In the genomic region with DNA sequence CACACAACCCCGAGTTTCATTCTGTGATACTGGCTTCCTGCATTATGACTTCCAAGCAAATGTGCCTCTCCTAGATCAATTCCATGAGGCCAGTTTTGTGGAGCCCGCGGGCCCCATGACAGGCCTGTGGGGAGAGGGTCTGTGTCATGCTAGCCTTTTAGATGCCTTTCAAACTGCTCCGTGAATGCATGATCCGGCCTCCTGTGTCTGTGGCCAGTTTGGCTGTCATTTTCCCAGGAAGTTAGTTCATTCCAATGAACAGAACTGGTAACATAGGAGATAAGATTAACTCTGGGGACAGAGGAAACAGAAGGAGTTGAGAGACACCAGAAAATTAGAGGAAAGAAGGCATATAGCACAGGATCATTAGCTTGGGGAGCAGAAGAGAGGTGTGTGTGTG, we compare ENCODE assay signal across 1 cellular context.
TF ChIP-seq lines count a peak whose summit lies in the region.

No MANE protein-coding gene starts in this region.

TF ChIP-seq in IMR-90, 13 proteins besides CTCF, POLR2A, EP300 and RAD21:
- TF ChIP-seq BHLHE40 (IDR thresholded peaks at IDR 0.05; ENCODE audit: low read depth, low read length) (no peak), CHD1 (IDR thresholded peaks at IDR 0.05; ENCODE audit: low read depth, low read length) (no peak), MXI1 (IDR thresholded peaks at IDR 0.05; ENCODE audit: borderline replicate concordance, low read depth, low read length) (no peak)
